1 cellular context compared by ENCODE assay signal in genomic region chr20:44521484-44522481, GRCh38.
TF ChIP-seq lines count a peak whose summit lies in the region.

Gene SERINC3 (minus strand): TSS chr20:44522070. CDS start chr20:44521951, 119 bp downstream.

TF ChIP-seq in GM12878, 131 proteins besides CTCF, POLR2A, EP300 and RAD21 (continued from another document and continues in another):
- TF ChIP-seq PRDM15 (CRISPR knock-in tag; IDR thresholded peaks at IDR 0.05) (no peak), BMI1 (IDR thresholded peaks at IDR 0.05; ENCODE audit: borderline replicate concordance) (no peak), RAD51 (IDR thresholded peaks at IDR 0.05) (no peak), MTA2 (IDR thresholded peaks at IDR 0.05; ENCODE audit: low read depth) (no peak), ATF2 (IDR thresholded peaks at IDR 0.05; ENCODE audit: low read length) (no peak; the same call in 1 of the 2 replicates), ZNF687 (IDR thresholded peaks at IDR 0.05) (no peak), SREBF1 (IDR thresholded peaks at IDR 0.05; ENCODE audit: low read length) (no peak), ELK1 (IDR thresholded peaks at IDR 0.05; ENCODE audit: low read depth, low read length) (peak; percentile 59), ZBTB11 (CRISPR knock-in tag; IDR thresholded peaks at IDR 0.05) (no peak), ESRRA (IDR thresholded peaks at IDR 0.05; ENCODE audit: low read length) (no peak), ZBTB40 (IDR thresholded peaks at IDR 0.05; ENCODE audit: borderline replicate concordance) (peak; percentile 60; the same call in 1 of the 2 replicates), NR2C1 (IDR thresholded peaks at IDR 0.05) (no peak), ZZZ3 (IDR thresholded peaks at IDR 0.05; ENCODE audit: control insufficient read depth, insufficient read length, low read depth) (no peak), IRF5 (IDR thresholded peaks at IDR 0.05; ENCODE audit: borderline replicate concordance) (no peak), HDGF (IDR thresholded peaks at IDR 0.05) (peak; percentile 82; the same call in 1 of the 2 replicates), ZBED1 (IDR thresholded peaks at IDR 0.05; ENCODE audit: borderline replicate concordance) (no peak), HCFC1 (IDR thresholded peaks at IDR 0.05; ENCODE audit: low read length) (0 out of 2 replicates have a peak, but pooled peaks have one; percentile 7)
- TF ChIP-seq, protein P1, sequence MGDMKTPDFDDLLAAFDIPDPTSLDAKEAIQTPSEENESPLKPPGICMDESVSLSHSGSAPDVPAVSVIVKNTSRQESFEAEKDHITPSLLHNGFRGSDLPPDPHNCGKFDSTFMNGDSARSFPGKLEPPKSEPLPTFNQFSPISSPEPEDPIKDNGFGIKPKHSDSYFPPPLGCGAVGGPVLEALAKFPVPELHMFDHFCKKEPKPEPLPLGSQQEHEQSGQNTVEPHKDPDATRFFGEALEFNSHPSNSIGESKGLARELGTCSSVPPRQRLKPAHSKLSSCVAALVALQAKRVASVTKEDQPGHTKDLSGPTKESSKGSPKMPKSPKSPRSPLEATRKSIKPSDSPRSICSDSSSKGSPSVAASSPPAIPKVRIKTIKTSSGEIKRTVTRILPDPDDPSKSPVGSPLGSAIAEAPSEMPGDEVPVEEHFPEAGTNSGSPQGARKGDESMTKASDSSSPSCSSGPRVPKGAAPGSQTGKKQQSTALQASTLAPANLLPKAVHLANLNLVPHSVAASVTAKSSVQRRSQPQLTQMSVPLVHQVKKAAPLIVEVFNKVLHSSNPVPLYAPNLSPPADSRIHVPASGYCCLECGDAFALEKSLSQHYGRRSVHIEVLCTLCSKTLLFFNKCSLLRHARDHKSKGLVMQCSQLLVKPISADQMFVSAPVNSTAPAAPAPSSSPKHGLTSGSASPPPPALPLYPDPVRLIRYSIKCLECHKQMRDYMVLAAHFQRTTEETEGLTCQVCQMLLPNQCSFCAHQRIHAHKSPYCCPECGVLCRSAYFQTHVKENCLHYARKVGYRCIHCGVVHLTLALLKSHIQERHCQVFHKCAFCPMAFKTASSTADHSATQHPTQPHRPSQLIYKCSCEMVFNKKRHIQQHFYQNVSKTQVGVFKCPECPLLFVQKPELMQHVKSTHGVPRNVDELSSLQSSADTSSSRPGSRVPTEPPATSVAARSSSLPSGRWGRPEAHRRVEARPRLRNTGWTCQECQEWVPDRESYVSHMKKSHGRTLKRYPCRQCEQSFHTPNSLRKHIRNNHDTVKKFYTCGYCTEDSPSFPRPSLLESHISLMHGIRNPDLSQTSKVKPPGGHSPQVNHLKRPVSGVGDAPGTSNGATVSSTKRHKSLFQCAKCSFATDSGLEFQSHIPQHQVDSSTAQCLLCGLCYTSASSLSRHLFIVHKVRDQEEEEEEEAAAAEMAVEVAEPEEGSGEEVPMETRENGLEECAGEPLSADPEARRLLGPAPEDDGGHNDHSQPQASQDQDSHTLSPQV (IDR thresholded peaks at IDR 0.05), result no peak
- TF ChIP-seq, protein P2, sequence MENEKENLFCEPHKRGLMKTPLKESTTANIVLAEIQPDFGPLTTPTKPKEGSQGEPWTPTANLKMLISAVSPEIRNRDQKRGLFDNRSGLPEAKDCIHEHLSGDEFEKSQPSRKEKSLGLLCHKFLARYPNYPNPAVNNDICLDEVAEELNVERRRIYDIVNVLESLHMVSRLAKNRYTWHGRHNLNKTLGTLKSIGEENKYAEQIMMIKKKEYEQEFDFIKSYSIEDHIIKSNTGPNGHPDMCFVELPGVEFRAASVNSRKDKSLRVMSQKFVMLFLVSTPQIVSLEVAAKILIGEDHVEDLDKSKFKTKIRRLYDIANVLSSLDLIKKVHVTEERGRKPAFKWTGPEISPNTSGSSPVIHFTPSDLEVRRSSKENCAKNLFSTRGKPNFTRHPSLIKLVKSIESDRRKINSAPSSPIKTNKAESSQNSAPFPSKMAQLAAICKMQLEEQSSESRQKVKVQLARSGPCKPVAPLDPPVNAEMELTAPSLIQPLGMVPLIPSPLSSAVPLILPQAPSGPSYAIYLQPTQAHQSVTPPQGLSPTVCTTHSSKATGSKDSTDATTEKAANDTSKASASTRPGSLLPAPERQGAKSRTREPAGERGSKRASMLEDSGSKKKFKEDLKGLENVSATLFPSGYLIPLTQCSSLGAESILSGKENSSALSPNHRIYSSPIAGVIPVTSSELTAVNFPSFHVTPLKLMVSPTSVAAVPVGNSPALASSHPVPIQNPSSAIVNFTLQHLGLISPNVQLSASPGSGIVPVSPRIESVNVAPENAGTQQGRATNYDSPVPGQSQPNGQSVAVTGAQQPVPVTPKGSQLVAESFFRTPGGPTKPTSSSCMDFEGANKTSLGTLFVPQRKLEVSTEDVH (IDR thresholded peaks at IDR 0.05; ENCODE audit: low read depth, partially characterized antibody), result no peak
